Comparison of ENCODE assay signal across 16 cellular contexts in the genomic region with DNA sequence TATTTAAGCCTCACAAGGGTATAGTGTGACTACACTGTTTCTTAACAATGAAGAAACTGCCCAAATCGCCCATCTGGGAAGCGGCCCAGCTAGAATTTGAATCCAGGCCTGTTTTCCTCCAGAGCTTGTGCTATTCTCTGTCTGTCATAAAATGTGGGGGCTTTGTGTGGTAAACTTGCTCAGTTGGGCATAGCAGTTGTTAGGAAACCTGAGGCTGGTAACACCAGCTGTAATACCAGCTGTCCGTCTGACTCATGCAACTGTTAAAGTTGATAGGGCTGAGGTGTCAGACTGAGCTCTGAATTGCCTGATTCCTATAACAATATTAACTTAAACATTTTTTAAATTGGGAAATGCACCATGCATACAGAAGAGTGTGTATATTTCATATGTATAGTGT. TPM values are rescaled to one million over a fixed set of nuclear protein-coding genes. Genes with fewer than 3 reads are reported as not detected.
DNase-seq lines count a peak whose midpoint lies in the region; ATAC-seq and TF ChIP-seq lines count a peak whose summit lies in the region.
"Had no signal": no experiment of that assay in that cellular context is flagged by ENCODE, and none has a peak within 500 bp of the region (broad histone marks: within the 10 kb centered on the region; RNA-seq: fewer than 3 reads in every experiment).

No MANE protein-coding gene starts in this region.

- DNase-seq in M059J (ENCODE audit: low read depth) (peak; percentile 50), NOMO-1 (lab: John Stamatoyannopoulos, UW; ENCODE audit: unreplicated experiment in 2 of 2) (peak; percentile 32 to 56), epithelial cell of esophagus (ENCODE audit: low read depth) (peak; percentile 76), gastrocnemius medialis (peak; percentile 66 to 75), ureter (ENCODE audit: low spot score) (no peak), sigmoid colon (no peak), left lobe of liver (ENCODE audit: low spot score) (no peak)
- DNase-seq: CD4-positive, alpha-beta T cell; cerebellar nuclear complex; GM23248; left ventricle myocardium inferior; NCI-H187 treated with DMSO at 0.1 percent for 48 hours had no signal

- H3K27ac ChIP-seq in gastrocnemius medialis (peak overlapping the region; percentile 82 to 87 (median 85)), sigmoid colon (no peak overlapping the region)
- H3K27ac ChIP-seq: GM23248, left ventricle myocardium inferior, SJSA1 had no signal

- H3K9me3 ChIP-seq in gastrocnemius medialis = peaks cover 0 to 13% (median 0%) of the 10 kb centered on the region in 3 donors
- peaks cover 3 to 8% (median 6%) of the 10 kb centered on the region in 4 donors for H3K9me3 ChIP-seq in sigmoid colon

- H3K4me1 ChIP-seq in gastrocnemius medialis = peaks cover 32 to 37% of the 10 kb centered on the region in 2 donors
- H3K4me1 ChIP-seq in sigmoid colon = peaks cover 0 to 9% (median 8%) of the 10 kb centered on the region in 4 donors

- no peaks in the 10 kb centered on the region for H3K36me3 ChIP-seq in gastrocnemius medialis
- no peaks in the 10 kb centered on the region for H3K36me3 ChIP-seq in sigmoid colon
- H3K36me3 ChIP-seq: SJSA1 had no signal

- peak; percentile 73 to 82 for ATAC-seq in gastrocnemius medialis
- ATAC-seq in HG02938 (IDR thresholded peaks at IDR 0.05; ENCODE audit: unreplicated experiment) = no peak
- no peak for ATAC-seq in left lobe of liver

- in situ Hi-C loops in gastrocnemius medialis (cut with MboI; ENCODE audit: low sequenced_read_pairs in 4 of 4) = no loop called here

- H3K27me3 ChIP-seq in gastrocnemius medialis (no peaks in the 10 kb centered on the region), sigmoid colon (no peaks in the 10 kb centered on the region)
- H3K27me3 ChIP-seq: SJSA1 had no signal

- 89 to 93% methylated on average over 3 of the region's 3 CpGs for WGBS in sigmoid colon, 2 donors

- no peak for TF ChIP-seq POLR2A in gastrocnemius medialis (IDR thresholded peaks at IDR 0.05)
- TF ChIP-seq POLR2A in sigmoid colon (IDR thresholded peaks at IDR 0.05) = no peak

- intact Hi-C loops in gastrocnemius medialis (cut with DNase I; ENCODE audit: low total_unique reads) = no loop called here
- intact Hi-C loops in sigmoid colon (cut with DNase I) = no loop called here

- no peak for TF ChIP-seq CTCF in epithelial cell of esophagus (IDR thresholded peaks at IDR 0.05; ENCODE audit: insufficient read depth, low read depth, low read length, missing control alignments)
- no peak for TF ChIP-seq CTCF in gastrocnemius medialis (IDR thresholded peaks at IDR 0.05 in 4 of 5, conservative IDR thresholded peaks at IDR 0.05 in 1 of 5)
- TF ChIP-seq CTCF in sigmoid colon (IDR thresholded peaks at IDR 0.05) = no peak

- H3K4me3 ChIP-seq in epithelial cell of esophagus (ENCODE audit: low read length) (no peak overlapping the region), gastrocnemius medialis (no peak overlapping the region), sigmoid colon (no peak overlapping the region)
- H3K4me3 ChIP-seq: GM23248, left ventricle myocardium inferior, SJSA1, skin epidermis had no signal

- TF ChIP-seq EP300 in sigmoid colon (IDR thresholded peaks at IDR 0.05) = no peak

RNA-seq across cellular contexts. Expression of a gene that starts 9.3 kb away (rescaled TPM):
- 0.07 and 0.34 TPM in 2 replicates for total RNA-seq in M059J (2014; rRNA removed; shearing (Covaris generic))
- total RNA-seq in gastrocnemius medialis (1 to 10 TPM in 3 of 4 donors, under 1 TPM in 1; 0.27 to 2.1 (median 1.7) TPM), ureter (2.2 TPM), sigmoid colon (1 to 10 TPM; 2.5 to 3.0 (median 2.7) TPM), left lobe of liver (0.68 TPM)
- under 1 TPM; 0.23 to 0.76 (median 0.60) TPM for polyA plus RNA-seq in sigmoid colon
- total RNA-seq: GM23248 had no signal
- polyA plus RNA-seq: GM23248 had no signal

RNA-seq across cellular contexts. Expression of a gene that starts 21.6 kb away (rescaled TPM):
- not detected in 2 replicates for total RNA-seq in M059J (2014; rRNA removed; shearing (Covaris generic))
- 1 to 10 TPM in 3 of 4 donors, under 1 TPM in 1; 0.17 to 4.0 (median 1.9) TPM for total RNA-seq in gastrocnemius medialis
- 1.8 TPM for total RNA-seq in ureter
- 1 to 10 TPM; 1.5 to 1.9 (median 1.8) TPM for total RNA-seq in sigmoid colon
- polyA plus RNA-seq in sigmoid colon = 1 to 10 TPM in 1 of 3 donors, under 1 TPM in 2; 0.60 to 9.3 (median 0.92) TPM
- 0.53 TPM for total RNA-seq in left lobe of liver
- total RNA-seq: endothelial cell of umbilical vein, GM23248, SJSA1 had no signal
- polyA plus RNA-seq: endothelial cell of umbilical vein, GM23248 had no signal

RNA-seq across cellular contexts. Expression of a gene that starts 39.2 kb away (rescaled TPM):
- 53.3 and 68.6 TPM in 2 replicates for total RNA-seq in M059J (2014; rRNA removed; shearing (Covaris generic))
- 100 to 1,000 TPM in 3 of 4 donors, 10 to 100 TPM in 1; 49.2 to 177 (median 135) TPM for total RNA-seq in gastrocnemius medialis
- total RNA-seq in ureter = 45.7 TPM
- 10 to 100 TPM; 29.6 to 45.3 (median 38.5) TPM for total RNA-seq in sigmoid colon
- 10 to 100 TPM in 1 of 3 donors, 1 to 10 TPM in 2; 7.9 to 17.6 (median 8.4) TPM for polyA plus RNA-seq in sigmoid colon
- 14.4 TPM for total RNA-seq in left lobe of liver

Comparison
In these comparisons a context has a peak if more than half of its experiments do, and no peak if none do; other contexts are left out.
1. DNase-seq: peak in M059J (single experiment), NOMO-1 (2 of 2), epithelial cell of esophagus (single experiment) and gastrocnemius medialis (2 of 2); none in ureter (single experiment), sigmoid colon (single experiment) and left lobe of liver (single experiment).
2. ATAC-seq: peak in gastrocnemius medialis (2 of 2); none in HG02938 (single experiment) and left lobe of liver (single experiment).
3. H3K27ac ChIP-seq: peak in gastrocnemius medialis (4 of 4); none in sigmoid colon (0 of 4).